In genomic region chr4:72446353-72447055, GRCh38 we compare ENCODE assay signal across 16 cellular contexts.
DNase-seq lines count a peak whose midpoint lies in the region; ATAC-seq, FAIRE-seq and TF ChIP-seq lines count a peak whose summit lies in the region.
"Had no signal": no experiment of that assay in that cellular context is flagged by ENCODE, and none has a peak within 500 bp of the region (broad histone marks: within the 10 kb centered on the region; RNA-seq: fewer than 3 reads in every experiment).

No MANE protein-coding gene starts in this region.

- H3K4me3 ChIP-seq in GM23248 = no peak overlapping the region
- H3K4me3 ChIP-seq in astrocyte (ENCODE audit: insufficient read depth, low read depth, low read length) = no peak overlapping the region
- H3K4me3 ChIP-seq: HAP-1 had no signal

- no peak overlapping the region; the same call in 1 of the 2 replicates for H3K27ac ChIP-seq in GM23248
- H3K27ac ChIP-seq in astrocyte (ENCODE audit: low read depth, low read length) = no peak overlapping the region
- H3K27ac ChIP-seq: C4-2B had no signal

- H3K79me2 ChIP-seq in GM23248 (ENCODE audit: insufficient read depth) (no peaks in the 10 kb centered on the region), astrocyte (ENCODE audit: insufficient read depth, low read length) (no peaks in the 10 kb centered on the region)

- peaks cover 38% of the 10 kb centered on the region for H3K4me1 ChIP-seq in GM23248 (ENCODE audit: insufficient read depth)
- no peaks in the 10 kb centered on the region for H3K4me1 ChIP-seq in astrocyte (ENCODE audit: insufficient read depth, low read length)
- H3K4me1 ChIP-seq: HAP-1 had no signal

- WGBS in GM23248 (ENCODE audit: low coverage in 1 of 2, low lambda C conversion rate in 2 of 2, missing lambda C conversion rate in 2 of 2), 2 experiments = 80 to 82% methylated on average over 3 of the region's 3 CpGs

- H3K27me3 ChIP-seq in GM23248 (replicated peaks; ENCODE audit: insufficient read depth) (no peaks in the 10 kb centered on the region), astrocyte (ENCODE audit: insufficient read depth, low read length) (no peaks in the 10 kb centered on the region)

- H3K4me1 Mint-ChIP-seq in astrocyte (ENCODE audit: low read depth, unreplicated experiment) = peaks cover 5% of the 10 kb centered on the region

- in situ Hi-C loops in GM23248 (cut with MboI) = no loop called here

- no peak overlapping the region for H2AFZ ChIP-seq in GM23248
- H2AFZ ChIP-seq in astrocyte (ENCODE audit: low read depth, low read length) = no peak overlapping the region

- H3K27me3 Mint-ChIP-seq in astrocyte (ENCODE audit: low read depth, unreplicated experiment) = no peaks in the 10 kb centered on the region

- no peaks in the 10 kb centered on the region for H3K9me2 ChIP-seq in GM23248 (ENCODE audit: insufficient read depth)

- H3K4me2 ChIP-seq in GM23248 (ENCODE audit: unreplicated experiment) (no peak overlapping the region), astrocyte (ENCODE audit: low read length) (no peak overlapping the region)

- ATAC-seq in stimulated activated naive CD8-positive, alpha-beta T cell treated with anti-CD3 and anti-CD28 coated beads, Interleukin-15, Interleukin-2, amounts not matched to agents 100 U/mL and 50 U/mL, for 24 hours = no peak

- DNase-seq in GM23248 = peak; percentile 50
- DNase-seq in astrocyte (ENCODE audit: low read depth) = peak; percentile 26
- peak; percentile 59 for DNase-seq in fibroblast of peridontal ligament (ENCODE audit: extremely low read depth)
- peak; percentile 58 for DNase-seq in stromal cell of bone marrow (ENCODE audit: low read depth)
- DNase-seq in NCI-H2107 treated with DMSO at 0.1 percent for 48 hours (lab: John Stamatoyannopoulos, UW; ENCODE audit: unreplicated experiment) = no peak
- no peak for DNase-seq in stimulated activated CD4-positive, alpha-beta T cell treated with anti-CD3 and anti-CD28 coated beads, Interleukin-1b, Interleukin-23, amount 100 ng/mL, for 48 hours
- DNase-seq in stimulated activated naive CD8-positive, alpha-beta T cell treated with anti-CD3 and anti-CD28 coated beads, Interleukin-15, Interleukin-2, amounts not matched to agents 100 U/mL and 50 U/mL, for 24 hours = no peak
- DNase-seq: AML-193, DMS79 treated with DMSO at 0.1 percent for 48 hours, NCI-H1105, NCI-H2081, NCI-H524, NCI-H82, RPMI8226 had no signal

- no peaks in the 10 kb centered on the region for H4K20me1 ChIP-seq in GM23248 (ENCODE audit: insufficient read depth)
- H4K20me1 ChIP-seq in astrocyte (ENCODE audit: insufficient read depth, low read length) = no peaks in the 10 kb centered on the region

- H3K36me3 ChIP-seq in GM23248 (ENCODE audit: low read depth) (no peaks in the 10 kb centered on the region), astrocyte (ENCODE audit: insufficient read depth, low read length) (no peaks in the 10 kb centered on the region)
- H3K36me3 ChIP-seq: HAP-1 had no signal

- no peak for TF ChIP-seq CTCF in astrocyte (IDR thresholded peaks at IDR 0.05; ENCODE audit: insufficient read depth, low read depth, low read length)

- no peak overlapping the region for H3K4me3 Mint-ChIP-seq in astrocyte (ENCODE audit: unreplicated experiment)

- H3K9ac ChIP-seq in GM23248 (no peak overlapping the region), astrocyte (ENCODE audit: low read length) (no peak overlapping the region)

- no peaks in the 10 kb centered on the region for H3K9me3 Mint-ChIP-seq in astrocyte (ENCODE audit: unreplicated experiment)

- no peaks in the 10 kb centered on the region for H3K9me3 ChIP-seq in GM23248 (ENCODE audit: low read depth)
- H3K9me3 ChIP-seq in astrocyte (ENCODE audit: insufficient read depth, low read depth, low read length) = no peaks in the 10 kb centered on the region
- H3K9me3 ChIP-seq: HAP-1 had no signal

- FAIRE-seq in astrocyte (lab: Jason Lieb, UNC) = no peak

- peaks cover 11% of the 10 kb centered on the region for H3F3A ChIP-seq in GM23248 (ENCODE audit: insufficient read depth)

- H3K27ac Mint-ChIP-seq in astrocyte (ENCODE audit: unreplicated experiment) = no peak overlapping the region

- H3K36me3 Mint-ChIP-seq in astrocyte (ENCODE audit: low read depth, unreplicated experiment) = no peaks in the 10 kb centered on the region

Comparison
In these comparisons a context has a peak if more than half of its experiments do, and no peak if none do; other contexts are left out.
1. DNase-seq: peak in GM23248 (single experiment), astrocyte (single experiment), fibroblast of peridontal ligament (single experiment) and stromal cell of bone marrow (single experiment); none in NCI-H2107 treated with DMSO at 0.1 percent for 48 hours (single experiment), stimulated activated CD4-positive, alpha-beta T cell treated with anti-CD3 and anti-CD28 coated beads, Interleukin-1b, Interleukin-23, amount 100 ng/mL, for 48 hours (single experiment) and stimulated activated naive CD8-positive, alpha-beta T cell treated with anti-CD3 and anti-CD28 coated beads, Interleukin-15, Interleukin-2, amounts not matched to agents 100 U/mL and 50 U/mL, for 24 hours (single experiment).